ENCODE assay signal across 15 cellular contexts in the genomic region with DNA sequence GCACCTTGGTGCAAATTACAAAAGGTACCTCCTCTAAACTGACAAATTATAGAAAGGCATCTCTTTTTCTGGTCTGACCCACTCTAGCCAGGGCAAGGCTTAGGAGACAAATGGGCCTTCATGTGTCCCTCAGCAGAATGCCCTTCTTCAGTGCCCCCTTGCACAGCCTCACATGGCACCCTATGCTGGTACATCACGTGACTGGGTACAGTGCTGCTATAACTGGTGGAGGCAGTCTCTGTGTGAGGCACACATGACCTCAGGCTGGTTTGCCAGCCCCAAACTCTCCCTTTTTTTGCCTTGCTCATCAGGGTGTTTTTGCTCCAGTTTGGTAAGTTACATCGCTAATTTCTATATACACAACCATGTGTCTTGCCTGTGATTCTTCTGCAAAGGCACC. TPM values are rescaled to one million over a fixed set of nuclear protein-coding genes. Genes with fewer than 3 reads are reported as not detected.
"Had no signal": no experiment of that assay in that cellular context is flagged by ENCODE, and none has a peak within 500 bp of the region (broad histone marks: within the 10 kb centered on the region; RNA-seq: fewer than 3 reads in every experiment).

No MANE protein-coding gene starts in this region.

- H3K9me3 Mint-ChIP-seq: brain; endodermal cell; mesothelial cell of epicardium; stimulated activated naive CD8-positive, alpha-beta T cell treated with anti-CD3 and anti-CD28 coated beads, Interleukin-15, Interleukin-2, amounts not matched to agents 100 ng/mL and 50 ng/mL, for 24 hours had no signal

- H3K27ac Mint-ChIP-seq: brain; endodermal cell; mesothelial cell of epicardium; naive B cell; stimulated activated naive CD8-positive, alpha-beta T cell treated with anti-CD3 and anti-CD28 coated beads, Interleukin-15, Interleukin-2, amounts not matched to agents 100 ng/mL and 50 ng/mL, for 24 hours had no signal

- H3K27me3 ChIP-seq: foreskin keratinocyte, thyroid gland had no signal

- H3K9me3 ChIP-seq: thyroid gland had no signal

- DNase-seq: activated CD4-positive, alpha-beta T cell treated with anti-CD3 and anti-CD28 coated beads, Interleukin-2, amount 50 U/mL, for 4 hours; activated CD4-positive, CD25-positive, alpha-beta regulatory T cell treated with anti-CD3 and anti-CD28 coated beads, Interleukin-2, amount 50 U/mL, for 72 hours; activated naive CD4-positive, alpha-beta T cell treated with anti-CD3 and anti-CD28 coated beads, Interleukin-2, amount 50 U/mL, for 16 hours; activated T-cell treated with anti-CD3 and anti-CD28 coated beads, Interleukin-2, amount 50 U/mL, for 1 hour; endodermal cell; left ventricle myocardium superior; naive B cell; posterior cingulate gyrus; stimulated activated CD4-positive, alpha-beta T cell treated with anti-CD3 and anti-CD28 coated beads, Interleukin-4, amount 100 ng/mL, for 1 hour; thyroid gland had no signal

- H3K27ac ChIP-seq: foreskin keratinocyte, thyroid gland had no signal

- H3K4me3 ChIP-seq: thyroid gland had no signal

- H3K4me3 Mint-ChIP-seq: brain; endodermal cell; mesothelial cell of epicardium; naive B cell; stimulated activated naive CD8-positive, alpha-beta T cell treated with anti-CD3 and anti-CD28 coated beads, Interleukin-15, Interleukin-2, amounts not matched to agents 100 ng/mL and 50 ng/mL, for 24 hours had no signal

- H3K36me3 Mint-ChIP-seq: brain, mesothelial cell of epicardium, naive B cell had no signal

- H3K36me3 ChIP-seq: thyroid gland had no signal

RNA-seq across cellular contexts. Expression of a gene that starts 3.1 kb away (rescaled TPM):
- total RNA-seq: endodermal cell, foreskin keratinocyte had no signal
- polyA plus RNA-seq: foreskin keratinocyte, keratinocyte had no signal
